In the genomic region with DNA sequence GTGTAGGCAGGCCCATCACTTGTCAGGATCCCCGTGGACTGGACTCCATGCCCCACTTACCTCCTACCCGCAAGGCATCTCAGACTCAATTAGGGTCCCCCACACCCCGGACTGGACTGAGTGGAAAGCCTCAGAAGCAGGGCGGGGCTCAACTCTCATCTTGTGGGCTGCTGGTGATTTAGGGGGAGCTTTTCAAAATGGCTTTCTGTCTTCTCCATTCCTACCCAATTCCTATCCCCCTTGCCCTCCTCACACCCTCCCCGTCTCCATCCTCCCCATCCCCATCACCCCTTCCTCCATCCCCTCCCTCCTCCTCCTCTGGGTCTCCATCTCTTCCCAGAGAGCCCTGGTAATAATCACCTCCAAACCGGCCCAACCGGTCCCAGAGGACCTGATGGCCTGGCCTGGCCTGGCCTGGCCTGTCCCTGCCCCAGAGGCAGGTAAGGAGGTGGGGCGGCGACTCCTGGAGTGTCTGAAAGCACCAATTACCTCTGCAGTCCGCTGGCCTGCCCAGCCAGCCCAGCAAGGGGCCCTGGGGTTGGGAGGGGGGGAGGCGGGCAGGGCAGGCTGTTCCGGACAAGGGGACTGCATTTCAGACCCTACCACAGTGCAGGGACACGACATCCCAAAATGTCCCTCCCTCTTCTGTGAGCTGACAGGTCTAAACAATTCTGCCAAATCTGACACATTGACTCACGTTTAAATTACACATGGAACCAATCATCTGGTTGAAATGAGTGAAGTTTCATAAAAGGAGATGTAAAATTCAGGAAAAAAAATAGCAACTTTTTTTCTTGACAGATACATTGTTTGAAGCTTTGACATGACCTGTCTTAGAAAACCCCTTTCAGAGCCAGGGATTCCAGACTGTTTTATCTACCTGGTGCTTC, we compare ENCODE assay signal across 25 cellular contexts. TPM values are rescaled to one million over a fixed set of nuclear protein-coding genes. Genes with fewer than 3 reads are reported as not detected.
DNase-seq lines count a peak whose midpoint lies in the region; ATAC-seq and TF ChIP-seq lines count a peak whose summit lies in the region.
"Had no signal": no experiment of that assay in that cellular context is flagged by ENCODE, and none has a peak within 500 bp of the region (broad histone marks: within the 10 kb centered on the region; RNA-seq: fewer than 3 reads in every experiment).

No MANE protein-coding gene starts in this region.

- no peaks in the 10 kb centered on the region for H3K36me3 ChIP-seq in mammary epithelial cell (ENCODE audit: insufficient read depth, low read length)
- no peaks in the 10 kb centered on the region for H3K36me3 ChIP-seq in left lung
- no peaks in the 10 kb centered on the region for H3K36me3 ChIP-seq in upper lobe of left lung
- H3K36me3 ChIP-seq: cardiac muscle cell, heart right ventricle, tibial artery had no signal

- H3K27me3 ChIP-seq in mammary epithelial cell (ENCODE audit: insufficient read depth, low read length) (no peaks in the 10 kb centered on the region), left lung (no peaks in the 10 kb centered on the region), upper lobe of left lung (no peaks in the 10 kb centered on the region)
- H3K27me3 ChIP-seq: cardiac muscle cell, heart right ventricle, tibial artery had no signal

- H3K9me3 ChIP-seq in mammary epithelial cell (replicated peaks; ENCODE audit: insufficient read depth, low read length) (no peaks in the 10 kb centered on the region), left lung (no peaks in the 10 kb centered on the region), upper lobe of left lung (no peaks in the 10 kb centered on the region)
- H3K9me3 ChIP-seq: heart right ventricle, tibial artery had no signal

- H3K27me3 Mint-ChIP-seq in natural killer cell (ENCODE audit: low read depth in 2 of 2) = peaks cover 7 to 10% of the 10 kb centered on the region in 2 donors

- H3K27ac ChIP-seq in mammary epithelial cell (ENCODE audit: insufficient read depth, low read depth, low read length) = no peak overlapping the region
- peak overlapping the region; percentile 53 for H3K27ac ChIP-seq in VCaP
- no peak overlapping the region for H3K27ac ChIP-seq in left lung
- H3K27ac ChIP-seq in upper lobe of left lung = no peak overlapping the region
- H3K27ac ChIP-seq: cardiac muscle cell, heart right ventricle, tibial artery had no signal

- no peak for TF ChIP-seq POLR2A in upper lobe of left lung (IDR thresholded peaks at IDR 0.05)

- no peaks in the 10 kb centered on the region for H3K79me2 ChIP-seq in mammary epithelial cell (ENCODE audit: insufficient read depth, low read length)

- intact Hi-C loops in mammary epithelial cell (cut with micrococcal nuclease) (no loop called here), left lung (cut with DNase I) (no loop called here), natural killer cell (cut with micrococcal nuclease) (no loop called here), posterior vena cava (cut with DNase I) (no loop called here)

- ATAC-seq in left lung (peak; percentile 98), upper lobe of left lung (ENCODE audit: low FRiP score in 2 of 2) (peak; percentile 50 to 84), natural killer cell (no peak)
- ATAC-seq: heart right ventricle; right cardiac atrium; stimulated activated naive CD8-positive, alpha-beta T cell treated with anti-CD3 and anti-CD28 coated beads, Interleukin-15, Interleukin-2, amounts not matched to agents 100 U/mL and 50 U/mL, for 24 hours had no signal

- H3K4me3 ChIP-seq in mammary epithelial cell (replicated peaks in 1 of 3; ENCODE audit: insufficient read depth in 1 of 3, low read depth in 2 of 3, low read length in 3 of 3) (no peak overlapping the region), left lung (no peak overlapping the region), upper lobe of left lung (no peak overlapping the region)
- H3K4me3 ChIP-seq: cardiac muscle cell, heart right ventricle, tibial artery had no signal

- H3K9me3 Mint-ChIP-seq in natural killer cell = no peaks in the 10 kb centered on the region
- H3K9me3 Mint-ChIP-seq: activated T-cell treated with anti-CD3 and anti-CD28 coated beads, Interleukin-2, amount 50 U/mL, for 24 hours; dendritic cell treated with granulocyte-macrophage colony-stimulating factor and Interleukin-4, amounts not matched to agents 40 ng/mL and 50 ng/mL, for 4 days had no signal

- H3K4me1 Mint-ChIP-seq in natural killer cell = no peaks in the 10 kb centered on the region

- H3K4me3 Mint-ChIP-seq in natural killer cell = no peak overlapping the region
- H3K4me3 Mint-ChIP-seq: activated T-cell treated with anti-CD3 and anti-CD28 coated beads, Interleukin-2, amount 50 U/mL, for 24 hours; dendritic cell treated with granulocyte-macrophage colony-stimulating factor and Interleukin-4, amounts not matched to agents 40 ng/mL and 50 ng/mL, for 4 days had no signal

- 72% methylated on average over 6 of the region's 14 CpGs for WGBS in mammary epithelial cell (ENCODE audit: low coverage, missing lambda C conversion rate)
- 55 to 65% methylated on average over 12 to 13 of the region's 14 CpGs for WGBS in upper lobe of left lung, 2 donors

- no peak overlapping the region for H3K4me2 ChIP-seq in mammary epithelial cell (ENCODE audit: insufficient read depth, low read depth, low read length)

- CTCF ChIA-PET in mammary epithelial cell (lab: Charles Lee; ENCODE audit: low non-redundant PET) = no interaction called here

- DNase-seq in T47D (ENCODE audit: low read depth in 1 of 2, low spot score in 1 of 2) (peak; percentile 39 to 69), mammary epithelial cell (no peak), left lung (peak; percentile 79 to 83), upper lobe of left lung (peak; percentile 56 to 88), natural killer cell (no peak), NCI-H1694 (lab: John Stamatoyannopoulos, UW) (no peak), posterior vena cava (ENCODE audit: low spot score) (no peak)
- DNase-seq: activated CD4-positive, alpha-beta T cell treated with anti-CD3 and anti-CD28 coated beads for 1 hour; activated CD8-positive, alpha-beta memory T cell treated with anti-CD3 and anti-CD28 coated beads for 24 hours; activated T-cell treated with anti-CD3 and anti-CD28 coated beads, Interleukin-2, amount 50 U/mL, for 24 hours; AML-193; amygdala; EL; heart right ventricle; MM.1S; NCI-H146; NCI-H2171; right cardiac atrium; stimulated activated CD4-positive, alpha-beta T cell treated with anti-CD3 and anti-CD28 coated beads, Interleukin-12 subunit alpha, Interleukin-12 subunit beta, amount 100 ng/mL, for 4 hours; stimulated activated CD4-positive, alpha-beta T cell treated with anti-CD3 and anti-CD28 coated beads, Interleukin-4, amount 100 ng/mL, for 4 hours; stimulated activated naive CD8-positive, alpha-beta T cell treated with anti-CD3 and anti-CD28 coated beads, Interleukin-15, Interleukin-2, amounts not matched to agents 100 U/mL and 50 U/mL, for 24 hours; tibial artery had no signal

- H2AFZ ChIP-seq in mammary epithelial cell (ENCODE audit: low read depth, low read length) = no peak overlapping the region

- H3K4me1 ChIP-seq in mammary epithelial cell (ENCODE audit: insufficient read depth, low read length) (no peaks in the 10 kb centered on the region), left lung (no peaks in the 10 kb centered on the region), upper lobe of left lung (no peaks in the 10 kb centered on the region)
- H3K4me1 ChIP-seq: heart right ventricle, tibial artery had no signal

- TF ChIP-seq CTCF in mammary epithelial cell (conservative IDR thresholded peaks at IDR 0.05 in 1 of 2, IDR thresholded peaks at IDR 0.05 in 1 of 2; ENCODE audit: extremely low read depth in 1 of 2, insufficient read depth in 1 of 2, low read depth in 1 of 2, low read length in 2 of 2) = no peak
- no peak for TF ChIP-seq CTCF in VCaP (conservative IDR thresholded peaks at IDR 0.05)
- TF ChIP-seq CTCF in left lung (IDR thresholded peaks at IDR 0.05) = no peak
- TF ChIP-seq CTCF in upper lobe of left lung (IDR thresholded peaks at IDR 0.05) = no peak
- no peak for TF ChIP-seq CTCF in natural killer cell (IDR thresholded peaks at IDR 0.05)

- no peak overlapping the region for H3K9ac ChIP-seq in mammary epithelial cell (ENCODE audit: insufficient read depth, low read length)

- dilution Hi-C loops in mammary epithelial cell (cut with HindIII; ENCODE audit: low sequenced_read_pairs) = no loop called here

- no peaks in the 10 kb centered on the region for H4K20me1 ChIP-seq in mammary epithelial cell (ENCODE audit: insufficient read depth, low read length)

- no peak for TF ChIP-seq EP300 in upper lobe of left lung (IDR thresholded peaks at IDR 0.05)

- in situ Hi-C loops in T47D (cut with HindIII; ENCODE audit: low pct_unique_long_range_greater_than_20kb, low sequenced_read_pairs) (no loop called here), mammary epithelial cell (cut with MboI; ENCODE audit: low sequenced_read_pairs in 2 of 2) (no loop called here)

- BruUV-seq in mammary epithelial cell (replicated peaks; lab: Mats Ljungman, UMichigan) = no TSS peak

- H3K36me3 Mint-ChIP-seq in natural killer cell = no peaks in the 10 kb centered on the region

- H3K27ac Mint-ChIP-seq in natural killer cell = no peak overlapping the region
- H3K27ac Mint-ChIP-seq: activated T-cell treated with anti-CD3 and anti-CD28 coated beads, Interleukin-2, amount 50 U/mL, for 24 hours; dendritic cell treated with granulocyte-macrophage colony-stimulating factor and Interleukin-4, amounts not matched to agents 40 ng/mL and 50 ng/mL, for 4 days had no signal

RNA-seq across cellular contexts. Expression of a gene that starts 24.8 kb away (rescaled TPM):
- 1 to 10 TPM in 1 of 2 donors, under 1 TPM in 1; 0.47 to 6.5 TPM for total RNA-seq in mammary epithelial cell
- polyA plus RNA-seq in mammary epithelial cell = 0.16 TPM
- not detected for polyA minus RNA-seq in mammary epithelial cell
- 100 to 1,000 TPM in 1 of 2 donors, 10 to 100 TPM in 1; 29.8 to 111 TPM for total RNA-seq in left lung
- total RNA-seq in upper lobe of left lung = 10 to 100 TPM; 34.0 to 81.7 (median 60.5) TPM
- 10 to 100 TPM; 10.3 to 38.9 (median 19.7) TPM for total RNA-seq in natural killer cell
- total RNA-seq in posterior vena cava = 10 to 100 TPM; 34.7 to 54.0 TPM

Comparison
In these comparisons a context has a peak if more than half of its experiments do, and no peak if none do; other contexts are left out.
1. DNase-seq: peak in T47D (2 of 2), left lung (2 of 2) and upper lobe of left lung (2 of 2); none in mammary epithelial cell (single experiment), natural killer cell (single experiment), NCI-H1694 (single experiment) and posterior vena cava (single experiment).
2. ATAC-seq: peak in left lung (single experiment) and upper lobe of left lung (2 of 2); none in natural killer cell (0 of 3).